37 cellular contexts compared by ENCODE assay signal in genomic region chr1:39835110-39835509, GRCh38. TPM values are rescaled to one million over a fixed set of nuclear protein-coding genes. Genes with fewer than 3 reads are reported as not detected.
"Had no signal": no experiment of that assay in that cellular context is flagged by ENCODE, and none has a peak within 500 bp of the region (broad histone marks: within the 10 kb centered on the region; RNA-seq: fewer than 3 reads in every experiment).

No MANE protein-coding gene starts in this region.

- H3K4me3 ChIP-seq: adrenal gland, cardiac muscle cell, lower lobe of right lung, ovary, prostate gland, skin epidermis, upper lobe of left lung, vagina had no signal

- DNase-seq: activated CD4-positive, alpha-beta T cell treated with anti-CD3 and anti-CD28 coated beads for 48 hours; activated CD4-positive, alpha-beta T cell treated with anti-CD3 and anti-CD28 coated beads, Interleukin-2, amount 50 U/mL, for 48 hours; activated CD8-positive, alpha-beta memory T cell treated with anti-CD3 and anti-CD28 coated beads for 24 hours; activated effector memory CD4-positive, alpha-beta T cell treated with anti-CD3 and anti-CD28 coated beads, Interleukin-2, amount 50 U/mL, for 16 hours; activated naive CD4-positive, alpha-beta T cell treated with anti-CD3 and anti-CD28 coated beads for 36 hours; activated naive CD8-positive, alpha-beta T cell treated with anti-CD3 and anti-CD28 coated beads for 36 hours; adrenal gland; aorta; cortex of kidney; endodermal cell; foreskin fibroblast; head of caudate nucleus; hypothalamus; immature natural killer cell; kidney; lower lobe of right lung; mesenchymal stem cell; ovary; retina; stimulated activated CD4-positive, alpha-beta T cell treated with anti-CD3 and anti-CD28 coated beads, Interleukin-4, amount 100 ng/mL, for 24 hours; stimulated activated naive CD8-positive, alpha-beta T cell treated with anti-CD3 and anti-CD28 coated beads, Interleukin-15, amount 100 ng/mL, for 72 hours; substantia nigra; T-helper 9 cell; upper lobe of left lung; WERI-Rb-1 had no signal

- H3K36me3 ChIP-seq: adrenal gland, ovary, prostate gland had no signal

- H3K9me3 Mint-ChIP-seq: activated naive CD4-positive, alpha-beta T cell treated with anti-CD3 and anti-CD28 coated beads for 36 hours; activated naive CD8-positive, alpha-beta T cell treated with anti-CD3 and anti-CD28 coated beads for 36 hours; activated T-helper 1 cell treated with anti-CD3 and anti-CD28 coated beads, Interleukin-12 subunit alpha, Interleukin-12 subunit beta, Interleukin-2, Interleukin-4 antibody, amounts not matched to agents 30 ng/mL and 10 ng/mL and 1 ng/mL, durations not matched to agents 14 hours and 24 hours and 36 hours; brain; endodermal cell; immature natural killer cell; nephron; stimulated activated memory B cell treated with anti-CD40 and anti-IgM and Interleukin-4, amounts not matched to agents 10 μg/mL and 1 μg/mL and 100 μg/mL, for 72 hours; stimulated activated naive CD8-positive, alpha-beta T cell treated with anti-CD3 and anti-CD28 coated beads, Interleukin-15, amount 100 ng/mL, for 72 hours; T-helper 1 cell treated with Interleukin-12 subunit alpha and Interleukin-12 subunit beta and Interleukin-4 antibody, amounts not matched to agents 30 μg/mL and 1 μg/mL, for 36 hours had no signal

- H3K27me3 Mint-ChIP-seq: activated naive CD8-positive, alpha-beta T cell treated with anti-CD3 and anti-CD28 coated beads for 36 hours; brain had no signal

- H3K9me3 ChIP-seq: adrenal gland, lower lobe of right lung, ovary, prostate gland, upper lobe of left lung, vagina had no signal

- ATAC-seq: activated CD4-positive, CD25-positive, alpha-beta regulatory T cell treated with anti-CD3 and anti-CD28 coated beads, Interleukin-2, amount 50 U/mL, for 24 hours; esophagus mucosa; lower lobe of right lung; sciatic nerve; stimulated activated memory B cell treated with anti-CD40 and anti-IgM and Interleukin-4, amounts not matched to agents 10 μg/mL and 1 μg/mL and 100 μg/mL, for 72 hours; stimulated activated naive CD8-positive, alpha-beta T cell treated with anti-CD3 and anti-CD28 coated beads, Interleukin-15, amount 100 ng/mL, for 72 hours had no signal

- H3K27ac Mint-ChIP-seq: activated naive CD4-positive, alpha-beta T cell treated with anti-CD3 and anti-CD28 coated beads for 36 hours; activated naive CD8-positive, alpha-beta T cell treated with anti-CD3 and anti-CD28 coated beads for 36 hours; activated T-helper 1 cell treated with anti-CD3 and anti-CD28 coated beads, Interleukin-12 subunit alpha, Interleukin-12 subunit beta, Interleukin-2, Interleukin-4 antibody, amounts not matched to agents 30 ng/mL and 10 ng/mL and 1 ng/mL, durations not matched to agents 14 hours and 24 hours and 36 hours; endodermal cell; immature natural killer cell; nephron; stimulated activated memory B cell treated with anti-CD40 and anti-IgM and Interleukin-4, amounts not matched to agents 10 μg/mL and 1 μg/mL and 100 μg/mL, for 72 hours; stimulated activated naive CD8-positive, alpha-beta T cell treated with anti-CD3 and anti-CD28 coated beads, Interleukin-15, amount 100 ng/mL, for 72 hours; T-helper 1 cell treated with Interleukin-12 subunit alpha and Interleukin-12 subunit beta and Interleukin-4 antibody, amounts not matched to agents 30 μg/mL and 1 μg/mL, for 36 hours had no signal

- H3K4me3 Mint-ChIP-seq: activated naive CD4-positive, alpha-beta T cell treated with anti-CD3 and anti-CD28 coated beads for 36 hours; activated naive CD8-positive, alpha-beta T cell treated with anti-CD3 and anti-CD28 coated beads for 36 hours; activated T-helper 1 cell treated with anti-CD3 and anti-CD28 coated beads, Interleukin-12 subunit alpha, Interleukin-12 subunit beta, Interleukin-2, Interleukin-4 antibody, amounts not matched to agents 30 ng/mL and 10 ng/mL and 1 ng/mL, durations not matched to agents 14 hours and 24 hours and 36 hours; brain; endodermal cell; immature natural killer cell; nephron; stimulated activated memory B cell treated with anti-CD40 and anti-IgM and Interleukin-4, amounts not matched to agents 10 μg/mL and 1 μg/mL and 100 μg/mL, for 72 hours; stimulated activated naive CD8-positive, alpha-beta T cell treated with anti-CD3 and anti-CD28 coated beads, Interleukin-15, amount 100 ng/mL, for 72 hours; T-helper 1 cell treated with Interleukin-12 subunit alpha and Interleukin-12 subunit beta and Interleukin-4 antibody, amounts not matched to agents 30 μg/mL and 1 μg/mL, for 36 hours had no signal

- H3K4me1 Mint-ChIP-seq: activated naive CD8-positive, alpha-beta T cell treated with anti-CD3 and anti-CD28 coated beads for 36 hours; immature natural killer cell; stimulated activated memory B cell treated with anti-CD40 and anti-IgM and Interleukin-4, amounts not matched to agents 10 μg/mL and 1 μg/mL and 100 μg/mL, for 72 hours; stimulated activated naive CD8-positive, alpha-beta T cell treated with anti-CD3 and anti-CD28 coated beads, Interleukin-15, amount 100 ng/mL, for 72 hours had no signal

- H3K4me1 ChIP-seq: adrenal gland, lower lobe of right lung, upper lobe of left lung, vagina had no signal

RNA-seq across cellular contexts. Expression of gene BMP8B, which starts 46.4 kb away (rescaled TPM):
- total RNA-seq: cardiac muscle cell had no signal
